In genomic region chr5:125463441-125464092, GRCh38 we compare ENCODE assay signal across 20 cellular contexts.
A peak's percentile ranks its signal among the peaks of the same experiment; 100 is the strongest.
DNase-seq lines count a peak whose midpoint lies in the region; ATAC-seq, FAIRE-seq and TF ChIP-seq lines count a peak whose summit lies in the region.
"Had no signal": no experiment of that assay in that cellular context is flagged by ENCODE, and none has a peak within 500 bp of the region (broad histone marks: within the 10 kb centered on the region; RNA-seq: fewer than 3 reads in every experiment).

No MANE protein-coding gene starts in this region.

- DNase-seq in NCI-H1092 treated with DMSO at 0.1 percent for 48 hours (lab: John Stamatoyannopoulos, UW), result peak; percentile 19
- no peak for DNase-seq in NCI-H1092 (lab: John Stamatoyannopoulos, UW)
- peak; percentile 37 for DNase-seq in amniotic epithelial cell (ENCODE audit: low read depth)
- no peak for DNase-seq in H1 (ENCODE audit: low read depth in 1 of 2, low spot score in 2 of 2)
- no peak for DNase-seq in activated CD4-positive, alpha-beta T cell treated with anti-CD3 and anti-CD28 coated beads for 4 hours
- no peak for DNase-seq in body of pancreas
- DNase-seq: 8988T; CD4-positive, alpha-beta memory T cell; DND-41; KBM-7; NCI-H146; NCI-H2081; NCI-H524; NK-92 treated with Interleukin-12 subunit alpha and Interleukin-12 subunit beta, amount 100 ng/mL, for 24 hours; SHP77 treated with DMSO at 0.1 percent for 48 hours had no signal

- no peak overlapping the region for H3K23ac ChIP-seq in H1 (ENCODE audit: insufficient read length)

- no peak overlapping the region for H3K4ac ChIP-seq in H1 (replicated peaks; ENCODE audit: insufficient read length, low read depth, low read length)

- H4K91ac ChIP-seq in H1 (replicated peaks; ENCODE audit: insufficient read length, low read length), result no peak overlapping the region

- no peak for FAIRE-seq in H1 (lab: Jason Lieb, UNC)
- FAIRE-seq: D721Med, G401.6 had no signal

- no peaks in the 10 kb centered on the region for H3F3A ChIP-seq in neural cell (ENCODE audit: insufficient read depth, low read length, poor library complexity, severe bottlenecking)

- H3K23me2 ChIP-seq in H1 (ENCODE audit: low read depth, low read length), result no peaks in the 10 kb centered on the region

- TF ChIP-seq RAD21 in H1 (IDR thresholded peaks at IDR 0.05 in 1 of 2, conservative IDR thresholded peaks at IDR 0.05 in 1 of 2; ENCODE audit: low read depth in 2 of 2, low read length in 2 of 2) (no peak), neural cell (conservative IDR thresholded peaks at IDR 0.05) (no peak)

- WGBS in H1 (ENCODE audit: extremely low coverage in 1 of 2, insufficient coverage in 1 of 2, insufficient read length in 1 of 2, insufficient replicate concordance in 2 of 2, low coverage in 1 of 2, low lambda C conversion rate in 2 of 2, missing lambda C conversion rate in 1 of 2), 2 experiments, result 87% methylated on average over 3 of the region's 3 CpGs; no CpG with 5 or more reads in 1 of the 2 experiments
- WGBS in body of pancreas, 2 donors, result 64 to 65% methylated on average over 3 of the region's 3 CpGs

- TF ChIP-seq CTCF in H1 (IDR thresholded peaks at IDR 0.05; ENCODE audit: control extremely low read depth in 1 of 3, insufficient read depth in 1 of 3, low read depth in 1 of 3, low read length in 3 of 3) (no peak), neural cell (IDR thresholded peaks at IDR 0.05; ENCODE audit: poor library complexity, severe bottlenecking) (no peak), body of pancreas (IDR thresholded peaks at IDR 0.05) (no peak)

- H3K27me3 ChIP-seq in H1 (replicated peaks in 1 of 4; ENCODE audit: control insufficient read depth in 3 of 4, extremely low read depth in 1 of 4, insufficient read depth in 3 of 4, low read length in 3 of 4), result no peaks in the 10 kb centered on the region
- H3K27me3 ChIP-seq in neural cell (ENCODE audit: insufficient read depth, low read depth, low read length), result no peaks in the 10 kb centered on the region
- H3K27me3 ChIP-seq in body of pancreas, result no peaks in the 10 kb centered on the region

- no peak overlapping the region for H3K14ac ChIP-seq in H1 (ENCODE audit: insufficient read length)

- no peak for ATAC-seq in activated CD4-positive, CD25-positive, alpha-beta regulatory T cell treated with anti-CD3 and anti-CD28 coated beads, Interleukin-2, amount 50 U/mL, for 24 hours
- no peak for ATAC-seq in body of pancreas

- no peak overlapping the region for H3K18ac ChIP-seq in H1 (ENCODE audit: extremely low read depth, low read length)

- H3K4me1 ChIP-seq in H1 (replicated peaks in 1 of 4; ENCODE audit: control insufficient read depth in 3 of 4, insufficient read depth in 4 of 4, low read length in 3 of 4), result peaks cover 0 to 4% (median 1%) of the 10 kb centered on the region in 4 experiments; a peak in 1 of 7 replicates
- H3K4me1 ChIP-seq in body of pancreas, result no peaks in the 10 kb centered on the region

- H4K8ac ChIP-seq in H1 (ENCODE audit: extremely low read depth, insufficient read depth, low read length), result no peak overlapping the region

- H3K56ac ChIP-seq in H1 (replicated peaks; ENCODE audit: insufficient read length, low read depth, low read length), result no peak overlapping the region

- no peak overlapping the region for H2BK20ac ChIP-seq in H1 (ENCODE audit: low read length)

- no peaks in the 10 kb centered on the region for H3K9me2 ChIP-seq in neural cell (ENCODE audit: insufficient read depth, low read length)

- H2BK5ac ChIP-seq in H1 (ENCODE audit: low read depth, low read length), result no peak overlapping the region

- H3K36me3 ChIP-seq in H1 (ENCODE audit: control insufficient read depth in 2 of 4, insufficient read depth in 4 of 4, low read length in 3 of 4), result no peaks in the 10 kb centered on the region
- no peaks in the 10 kb centered on the region for H3K36me3 ChIP-seq in neural cell (ENCODE audit: insufficient read depth, low read length)
- H3K36me3 ChIP-seq in body of pancreas (replicated peaks in 1 of 2; ENCODE audit: insufficient read depth in 1 of 2, low read depth in 2 of 2), result no peaks in the 10 kb centered on the region
- H3K36me3 ChIP-seq: HAP-1 had no signal

- H2AFZ ChIP-seq in H1 (ENCODE audit: low read length), result no peak overlapping the region; the same call in 1 of the 2 replicates
- no peak overlapping the region for H2AFZ ChIP-seq in neural cell (ENCODE audit: low read depth, low read length)

- TF ChIP-seq POLR2A in H1 (IDR thresholded peaks at IDR 0.05; ENCODE audit: control extremely low read depth in 1 of 2, low read depth in 2 of 2, low read length in 2 of 2), result no peak
- TF ChIP-seq POLR2A in body of pancreas (IDR thresholded peaks at IDR 0.05), result no peak

- H2AK5ac ChIP-seq in H1 (ENCODE audit: low read depth, low read length), result no peak overlapping the region

- H2BK12ac ChIP-seq in H1 (ENCODE audit: low read depth, low read length), result no peak overlapping the region

- H2BK120ac ChIP-seq in H1 (replicated peaks; ENCODE audit: low read depth, low read length), result peak overlapping the region; percentile 47

- no peak overlapping the region for H4K5ac ChIP-seq in H1 (ENCODE audit: insufficient read length, low read depth, low read length)

- TF ChIP-seq EP300 in H1 (IDR thresholded peaks at IDR 0.05; ENCODE audit: borderline replicate concordance in 1 of 2, low read depth in 2 of 2, low read length in 2 of 2) (no peak), neural cell (conservative IDR thresholded peaks at IDR 0.05; ENCODE audit: poor library complexity, severe bottlenecking) (peak; percentile 73)

- CTCF ChIA-PET in H1 (lab: Charles Lee; ENCODE audit: partially characterized antibody), result no interaction called here

- H3K9ac ChIP-seq in H1 (replicated peaks in 1 of 4; ENCODE audit: extremely low read depth in 1 of 4, low read depth in 3 of 4, low read length in 3 of 4) (no peak overlapping the region), neural cell (ENCODE audit: low read length) (no peak overlapping the region)

- H3K79me1 ChIP-seq in H1 (ENCODE audit: low read depth, low read length), result no peaks in the 10 kb centered on the region

- H4K20me1 ChIP-seq in H1 (replicated peaks in 1 of 2; ENCODE audit: control insufficient read depth in 1 of 2, insufficient read depth in 2 of 2, low read length in 2 of 2) (no peaks in the 10 kb centered on the region), neural cell (ENCODE audit: insufficient read depth) (no peaks in the 10 kb centered on the region)

- no peaks in the 10 kb centered on the region for H3K79me2 ChIP-seq in H1 (ENCODE audit: control insufficient read depth in 1 of 2, insufficient read depth in 2 of 2, low read length in 2 of 2)
- H3K79me2 ChIP-seq in neural cell (replicated peaks; ENCODE audit: insufficient read depth, low read length), result no peaks in the 10 kb centered on the region

- H3K4me2 ChIP-seq in H1 (ENCODE audit: insufficient read depth in 1 of 2, low read depth in 2 of 2, low read length in 2 of 2) (no peak overlapping the region), neural cell (ENCODE audit: low read length) (peak overlapping the region; percentile 43)

- intact Hi-C loops in body of pancreas (cut with DNase I), result no loop called here

- H3K9me3 ChIP-seq in H1 (ENCODE audit: insufficient read depth in 2 of 2, low read depth in 1 of 2, low read length in 1 of 2) (no peaks in the 10 kb centered on the region), neural cell (ENCODE audit: low read length) (no peaks in the 10 kb centered on the region), body of pancreas (no peaks in the 10 kb centered on the region)
- H3K9me3 ChIP-seq: HAP-1 had no signal

- POLR2A ChIA-PET in H1 (lab: Charles Lee; ENCODE audit: partially characterized antibody), result no interaction called here

- H3K4me3 ChIP-seq in H1 (ENCODE audit: extremely low read depth in 1 of 4, insufficient read depth in 2 of 4, low read depth in 3 of 4, low read length in 4 of 4) (no peak overlapping the region), neural cell (ENCODE audit: low read length) (no peak overlapping the region), body of pancreas (no peak overlapping the region)
- H3K4me3 ChIP-seq: HAP-1 had no signal

- H3K27ac ChIP-seq in H1 (ENCODE audit: low read depth, low read length) (no peak overlapping the region), neural cell (ENCODE audit: low read length) (no peak overlapping the region), body of pancreas (no peak overlapping the region)

- no peak overlapping the region for H2BK15ac ChIP-seq in H1 (ENCODE audit: low read length)

TF ChIP-seq in H1, 55 proteins besides CTCF, POLR2A, EP300 and RAD21:
- TF ChIP-seq CEBPB (IDR thresholded peaks at IDR 0.05; ENCODE audit: low read depth, low read length) (no peak), SIN3A (conservative IDR thresholded peaks at IDR 0.05 in 1 of 2, IDR thresholded peaks at IDR 0.05 in 1 of 2; ENCODE audit: low read depth in 1 of 2, low read length in 2 of 2) (no peak), JUN (IDR thresholded peaks at IDR 0.05; ENCODE audit: low read depth, low read length) (no peak), MAFK (IDR thresholded peaks at IDR 0.05; ENCODE audit: low read depth, low read length) (no peak), CTBP2 (IDR thresholded peaks at IDR 0.05; ENCODE audit: borderline replicate concordance, insufficient read depth, insufficient read length, low read length) (no peak), BACH1 (IDR thresholded peaks at IDR 0.05; ENCODE audit: low read length) (no peak), EZH2 (IDR thresholded peaks at IDR 0.05; ENCODE audit: low read depth, low read length, severe bottlenecking) (no peak), RNF2 (IDR thresholded peaks at IDR 0.05; ENCODE audit: borderline replicate concordance, low read depth, low read length, missing control alignments, poor library complexity, severe bottlenecking) (no peak)

TF ChIP-seq in neural cell, 6 proteins besides CTCF, POLR2A, EP300 and RAD21 (continues in another document):
- TF ChIP-seq SMC3 (conservative IDR thresholded peaks at IDR 0.05; ENCODE audit: poor library complexity) (peak; percentile 23), TAF1 (IDR thresholded peaks at IDR 0.05; ENCODE audit: low read depth) (no peak), POLR2AphosphoS5 (IDR thresholded peaks at IDR 0.05) (peak; percentile 64)

Comparison
In these comparisons a context has a peak if more than half of its experiments do, and no peak if none do; other contexts are left out.
1. DNase-seq: peak in NCI-H1092 treated with DMSO at 0.1 percent for 48 hours (single experiment) and amniotic epithelial cell (single experiment); none in NCI-H1092 (single experiment), H1 (0 of 2), activated CD4-positive, alpha-beta T cell treated with anti-CD3 and anti-CD28 coated beads for 4 hours (0 of 2) and body of pancreas (0 of 4).